ENCODE assay signal across 9 cellular contexts in genomic region chr2:145994910-145995309, GRCh38.
"Had no signal": no experiment of that assay in that cellular context is flagged by ENCODE, and none has a peak within 500 bp of the region (broad histone marks: within the 10 kb centered on the region; RNA-seq: fewer than 3 reads in every experiment).

No MANE protein-coding gene starts in this region.

- H2AFZ ChIP-seq: GM23338 had no signal

- H3K4me3 ChIP-seq: GM23338 had no signal

- H3K4me2 ChIP-seq: GM23338 had no signal

- H3K27ac ChIP-seq: HL-60 had no signal

- FAIRE-seq: H1, H54 had no signal

- ATAC-seq: GM23338 had no signal

- DNase-seq: H9, HCEC 1CT, HFFc6, IMR-90, KG1 had no signal
